8 cellular contexts compared by ENCODE assay signal in the genomic region with DNA sequence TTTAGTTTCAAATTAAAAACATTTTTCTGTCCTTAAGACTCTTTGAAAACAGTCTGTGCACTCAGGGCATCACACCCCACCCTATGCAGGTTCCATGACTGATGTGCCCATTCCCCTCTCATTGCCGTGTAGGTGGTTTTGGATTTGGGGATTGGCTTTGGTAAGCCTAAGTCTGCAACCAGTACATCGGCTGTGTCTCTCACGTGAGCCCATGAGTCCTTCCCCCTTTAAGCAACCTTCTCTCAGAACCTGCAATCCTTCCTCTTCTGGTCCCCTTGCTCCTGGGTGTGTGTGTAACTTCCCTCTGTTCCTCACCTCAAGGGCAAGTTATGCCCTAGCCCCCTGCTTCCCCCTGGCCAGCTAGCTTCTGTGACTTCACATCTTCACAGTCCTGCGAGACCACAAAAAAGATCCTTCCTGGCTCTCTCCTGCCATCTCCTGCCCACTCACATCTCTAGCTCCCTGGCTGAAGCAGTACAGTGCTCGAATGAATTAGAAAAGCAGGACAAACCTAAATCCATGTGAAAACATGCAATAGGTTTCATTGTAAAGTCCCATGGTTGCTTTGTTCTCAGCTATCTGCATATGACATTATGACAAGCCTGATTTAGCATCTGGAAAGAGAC.
DNase-seq lines count a peak whose midpoint lies in the region; ATAC-seq and TF ChIP-seq lines count a peak whose summit lies in the region.

No MANE protein-coding gene starts in this region.

- H3K9me3 ChIP-seq in ovary: no peaks in the 10 kb centered on the region

- H3K4me3 Mint-ChIP-seq in central memory CD8-positive, alpha-beta T cell: no peak overlapping the region

- peaks cover 2% of the 10 kb centered on the region for H3K4me1 ChIP-seq in ovary (ENCODE audit: insufficient read depth)

- H3K9me3 Mint-ChIP-seq in central memory CD8-positive, alpha-beta T cell: no peaks in the 10 kb centered on the region

- peak overlapping the region; percentile 25 for H3K27ac Mint-ChIP-seq in central memory CD8-positive, alpha-beta T cell (ENCODE audit: low read depth)

- no peak for ATAC-seq in central memory CD8-positive, alpha-beta T cell (replicated peaks; ENCODE audit: extremely low read depth, poor library complexity, severe bottlenecking)
- ATAC-seq in HG03439 (IDR thresholded peaks at IDR 0.05; ENCODE audit: unreplicated experiment) (no peak), GM21515 (IDR thresholded peaks at IDR 0.05; ENCODE audit: unreplicated experiment) (no peak), GM18867 (IDR thresholded peaks at IDR 0.05; ENCODE audit: unreplicated experiment) (no peak)

- no peaks in the 10 kb centered on the region for H3K36me3 ChIP-seq in ovary

- TF ChIP-seq CTCF in ovary (IDR thresholded peaks at IDR 0.05): peak in 2 of 3 donors; percentile 39 to 44

- DNase-seq in GDM1 (lab: John Stamatoyannopoulos, UW) (peak; percentile 65), NAMALWA (ENCODE audit: low spot score) (peak; percentile 4), ovary (peak; percentile 27 to 52 (median 33))
- no peak for DNase-seq in central memory CD8-positive, alpha-beta T cell (ENCODE audit: low spot score in 2 of 2)
- DNase-seq in activated effector memory CD4-positive, alpha-beta T cell treated with Interleukin-2 at 50 U/mL for 16 hours: no peak

- no peaks in the 10 kb centered on the region for H3K36me3 Mint-ChIP-seq in central memory CD8-positive, alpha-beta T cell (ENCODE audit: insufficient read depth)

- H3K4me1 Mint-ChIP-seq in central memory CD8-positive, alpha-beta T cell: peaks cover 6% of the 10 kb centered on the region

- 27 to 36% (median 28%) methylated on average over 5 of the region's 5 CpGs for WGBS in ovary, 3 donors

- TF ChIP-seq POLR2A in ovary (IDR thresholded peaks at IDR 0.05): no peak

- peaks cover 51% of the 10 kb centered on the region for H3K27me3 Mint-ChIP-seq in central memory CD8-positive, alpha-beta T cell

- intact Hi-C loops in ovary (cut with DNase I): loop anchor here in 2 of 4 donors (10.0 kb wide), 1 partner anchor 62 kb away; no protein-coding TSS in a partner anchor

- H3K27ac ChIP-seq in ovary: no peak overlapping the region

- H3K27me3 ChIP-seq in ovary: no peaks in the 10 kb centered on the region

- no peak for TF ChIP-seq EP300 in ovary (IDR thresholded peaks at IDR 0.05)

- no peak overlapping the region for H3K4me3 ChIP-seq in ovary

Comparison
In these comparisons a context has a peak if more than half of its experiments do, and no peak if none do; other contexts are left out.
1. DNase-seq: peak in GDM1 (single experiment), NAMALWA (single experiment) and ovary (5 of 5); none in central memory CD8-positive, alpha-beta T cell (0 of 2) and activated effector memory CD4-positive, alpha-beta T cell treated with Interleukin-2 at 50 U/mL for 16 hours (single experiment).